In the genomic region with DNA sequence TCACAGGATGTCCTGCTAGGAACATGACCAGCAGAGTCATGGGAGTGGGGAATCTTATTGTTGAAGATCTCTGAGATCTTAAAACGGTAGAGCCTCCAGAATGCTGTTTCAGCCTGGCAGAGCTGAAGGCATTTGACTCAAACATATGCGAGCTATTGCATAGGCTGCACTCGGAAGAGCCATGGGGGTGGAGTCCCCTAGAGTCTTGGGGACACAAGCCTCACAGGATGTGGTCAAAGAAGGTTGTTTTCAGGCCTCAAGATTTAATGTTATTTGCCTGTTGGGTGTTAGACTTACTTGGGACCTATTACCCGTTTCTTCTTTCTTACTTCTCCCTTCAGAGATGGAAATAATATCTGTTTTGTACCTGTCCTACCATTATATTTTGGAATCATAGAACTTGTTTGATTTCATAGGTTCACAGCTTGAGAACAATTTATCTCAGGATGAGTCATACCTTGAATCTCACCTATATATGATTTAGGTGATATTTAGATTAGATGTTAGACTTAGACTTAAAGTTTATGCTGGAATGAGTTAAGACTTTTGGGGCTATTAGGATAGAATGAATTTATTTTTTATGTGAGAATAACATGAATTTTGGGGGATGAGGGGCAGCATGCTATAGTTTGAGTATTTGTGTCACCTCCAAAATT, we compare ENCODE assay signal across 8 cellular contexts.
A peak's percentile ranks its signal among the peaks of the same experiment; 100 is the strongest.
DNase-seq lines count a peak whose midpoint lies in the region; ATAC-seq and TF ChIP-seq lines count a peak whose summit lies in the region.

No MANE protein-coding gene starts in this region.

- H3K27ac ChIP-seq in Peyer's patch (peak overlapping the region in 3 of 4 donors; percentile 31 to 76 (median 74)), esophagus squamous epithelium (peak overlapping the region in 1 of 4 donors; percentile 34)

- no peaks in the 10 kb centered on the region for H3K36me3 ChIP-seq in Peyer's patch
- no peaks in the 10 kb centered on the region for H3K36me3 ChIP-seq in esophagus squamous epithelium

- WGBS in esophagus squamous epithelium, 2 donors: 77 to 82% methylated on average over 4 of the region's 4 CpGs

- H3K9me3 ChIP-seq in Peyer's patch: no peaks in the 10 kb centered on the region
- H3K9me3 ChIP-seq in esophagus squamous epithelium: no peaks in the 10 kb centered on the region

- TF ChIP-seq POLR2A in Peyer's patch (IDR thresholded peaks at IDR 0.05) (no peak), esophagus squamous epithelium (IDR thresholded peaks at IDR 0.05) (peak in 1 of 4 donors; percentile 36)

- ATAC-seq in GM18868 (IDR thresholded peaks at IDR 0.05; ENCODE audit: unreplicated experiment) (peak; percentile 90), HG02678 (IDR thresholded peaks at IDR 0.05; ENCODE audit: unreplicated experiment) (peak; percentile 94)

- TF ChIP-seq CTCF in Peyer's patch (IDR thresholded peaks at IDR 0.05): no peak
- TF ChIP-seq CTCF in esophagus squamous epithelium (IDR thresholded peaks at IDR 0.05): no peak

- H3K4me3 ChIP-seq in Peyer's patch: no peak overlapping the region
- H3K4me3 ChIP-seq in esophagus squamous epithelium: no peak overlapping the region

- DNase-seq in Peyer's patch (peak in 2 of 3 donors; percentile 68 to 82), esophagus squamous epithelium (lab: John Stamatoyannopoulos, UW) (peak; percentile 15), NCI-H2227 (lab: John Stamatoyannopoulos, UW; ENCODE audit: unreplicated experiment) (no peak), medulla oblongata (ENCODE audit: extremely low spot score) (no peak), NCI-H2081 treated with DMSO at 0.1 percent for 48 hours (lab: John Stamatoyannopoulos, UW) (no peak), C1 segment of cervical spinal cord (lab: John Stamatoyannopoulos, UW) (no peak)

- H3K4me1 ChIP-seq in Peyer's patch (peaks cover 0 to 22% (median 0%) of the 10 kb centered on the region in 4 donors), esophagus squamous epithelium (peaks cover 0 to 20% (median 0%) of the 10 kb centered on the region in 3 donors)

- no peaks in the 10 kb centered on the region for H3K27me3 ChIP-seq in Peyer's patch
- H3K27me3 ChIP-seq in esophagus squamous epithelium: peaks cover 0 to 18% (median 0%) of the 10 kb centered on the region in 4 donors

- intact Hi-C loops in esophagus squamous epithelium (cut with DNase I): no loop called here

Comparison
In these comparisons a context has a peak if more than half of its experiments do, and no peak if none do; other contexts are left out.
1. DNase-seq: peak in Peyer's patch (2 of 3) and esophagus squamous epithelium (single experiment); none in NCI-H2227 (single experiment), medulla oblongata (single experiment), NCI-H2081 treated with DMSO at 0.1 percent for 48 hours (single experiment) and C1 segment of cervical spinal cord (0 of 14).